In genomic region chr6:52209672-52210626, GRCh38 we compare ENCODE assay signal across 15 cellular contexts. TPM values are rescaled to one million over a fixed set of nuclear protein-coding genes. Genes with fewer than 3 reads are reported as not detected.
DNase-seq lines count a peak whose midpoint lies in the region; ATAC-seq and TF ChIP-seq lines count a peak whose summit lies in the region.
"Had no signal": no experiment of that assay in that cellular context is flagged by ENCODE, and none has a peak within 500 bp of the region (broad histone marks: within the 10 kb centered on the region; RNA-seq: fewer than 3 reads in every experiment).

No MANE protein-coding gene starts in this region.

- TF ChIP-seq POLR2A in GM18505 (IDR thresholded peaks at IDR 0.05; ENCODE audit: borderline replicate concordance, extremely low read depth, insufficient read depth, insufficient read length) (no peak), lower leg skin (IDR thresholded peaks at IDR 0.05) (no peak)

- intact Hi-C loops in lower leg skin (cut with DNase I; ENCODE audit: low total_unique reads) = no loop called here

- 75 to 81% methylated on average over 6 of the region's 6 CpGs for WGBS in lower leg skin, 2 donors

- ATAC-seq in GM18505 (IDR thresholded peaks at IDR 0.05; ENCODE audit: unreplicated experiment) = peak; percentile 70
- peak; percentile 78 for ATAC-seq in GM19438 (IDR thresholded peaks at IDR 0.05; ENCODE audit: low read depth, unreplicated experiment)
- ATAC-seq in HG02840 (IDR thresholded peaks at IDR 0.05; ENCODE audit: low FRiP score, unreplicated experiment) = peak; percentile 69
- peak; percentile 64 for ATAC-seq in HG03469 (IDR thresholded peaks at IDR 0.05; ENCODE audit: unreplicated experiment)

- H3K4me3 ChIP-seq in lower leg skin (ENCODE audit: low read depth, poor library complexity, severe bottlenecking) = no peak overlapping the region

- no peak for TF ChIP-seq CTCF in lower leg skin (IDR thresholded peaks at IDR 0.05)

- no peak for DNase-seq in lower leg skin (ENCODE audit: low spot score in 2 of 2)
- DNase-seq in NCI-H1092 treated with DMSO at 0.1 percent for 48 hours (lab: John Stamatoyannopoulos, UW) = no peak
- no peak for DNase-seq in NCI-H2029 treated with DMSO at 0.1 percent for 48 hours (lab: John Stamatoyannopoulos, UW)
- DNase-seq in stimulated activated naive CD4-positive, alpha-beta T cell treated with Interleukin-2 at 50 U/mL for 16 hours (lab: John Stamatoyannopoulos, UW) = no peak
- DNase-seq: BE2C; HCEC 1CT; hippocampal formation; mammary epithelial cell; stimulated activated CD4-positive, alpha-beta T cell treated with anti-CD3 and anti-CD28 coated beads, Interleukin-4, amount 100 ng/mL, for 1 hour had no signal

RNA-seq across cellular contexts. Expression of gene IL17A, which starts 23.8 kb away (rescaled TPM):
- not detected for total RNA-seq in lower leg skin
- total RNA-seq: mammary epithelial cell, progenitor cell of endocrine pancreas, subcutaneous adipose tissue had no signal

RNA-seq across cellular contexts. Expression of gene IL17F, which starts 34.4 kb away (rescaled TPM):
- total RNA-seq in lower leg skin = not detected
- total RNA-seq: mammary epithelial cell, progenitor cell of endocrine pancreas, subcutaneous adipose tissue had no signal
